Comparison of ENCODE assay signal across 1 cellular context in the genomic region with DNA sequence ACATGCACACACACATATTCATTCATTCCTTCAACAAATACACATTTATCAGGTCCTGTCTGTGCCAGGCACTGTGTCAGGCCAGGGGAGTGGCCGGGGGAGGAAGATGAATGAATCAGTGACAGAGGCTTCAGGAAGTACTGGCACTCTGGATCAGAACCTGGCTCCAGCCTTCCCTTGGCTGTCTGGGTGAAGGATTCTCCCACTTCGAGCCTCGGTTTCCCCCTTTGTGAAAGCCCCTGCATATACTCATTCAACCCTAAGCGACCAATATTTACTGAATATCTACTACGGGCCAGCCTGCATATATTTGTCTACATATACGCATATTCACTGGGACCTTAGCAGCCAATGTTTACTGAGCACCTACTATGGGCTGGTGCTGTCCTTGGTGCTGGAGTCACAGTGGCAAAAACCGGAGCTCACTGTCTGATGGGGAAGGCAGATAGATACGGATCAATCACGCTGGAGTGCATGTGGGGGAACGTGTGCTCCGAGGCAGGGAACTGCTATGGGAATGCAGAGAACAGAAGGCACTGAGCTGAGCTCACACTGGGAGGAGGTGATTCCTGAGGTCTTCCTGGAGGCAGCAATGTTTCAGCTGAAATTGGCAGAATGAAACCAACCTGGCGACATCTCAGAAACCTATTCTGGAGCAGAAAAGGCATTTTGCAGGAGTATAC.
TF ChIP-seq lines count a peak whose summit lies in the region.

No MANE protein-coding gene starts in this region.

TF ChIP-seq in K562, 482 proteins besides CTCF, POLR2A, EP300 and RAD21 (continues in another document):
- TF ChIP-seq ZNF717 (CRISPR knock-in tag; IDR thresholded peaks at IDR 0.05), result no peak
- no peak for TF ChIP-seq RBM34 (IDR thresholded peaks at IDR 0.05; ENCODE audit: borderline replicate concordance, insufficient read depth, low read length)
- TF ChIP-seq, protein P1, sequence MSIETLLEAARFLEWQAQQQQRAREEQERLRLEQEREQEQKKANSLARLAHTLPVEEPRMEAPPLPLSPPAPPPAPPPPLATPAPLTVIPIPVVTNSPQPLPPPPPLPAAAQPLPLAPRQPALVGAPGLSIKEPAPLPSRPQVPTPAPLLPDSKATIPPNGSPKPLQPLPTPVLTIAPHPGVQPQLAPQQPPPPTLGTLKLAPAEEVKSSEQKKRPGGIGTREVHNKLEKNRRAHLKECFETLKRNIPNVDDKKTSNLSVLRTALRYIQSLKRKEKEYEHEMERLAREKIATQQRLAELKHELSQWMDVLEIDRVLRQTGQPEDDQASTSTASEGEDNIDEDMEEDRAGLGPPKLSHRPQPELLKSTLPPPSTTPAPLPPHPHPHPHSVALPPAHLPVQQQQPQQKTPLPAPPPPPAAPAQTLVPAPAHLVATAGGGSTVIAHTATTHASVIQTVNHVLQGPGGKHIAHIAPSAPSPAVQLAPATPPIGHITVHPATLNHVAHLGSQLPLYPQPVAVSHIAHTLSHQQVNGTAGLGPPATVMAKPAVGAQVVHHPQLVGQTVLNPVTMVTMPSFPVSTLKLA (conservative IDR thresholded peaks at IDR 0.05), result 0 out of 4 replicates have a peak, but pooled peaks of 1 of the 2 experiments have one; percentile 5
- TF ChIP-seq, protein P2, sequence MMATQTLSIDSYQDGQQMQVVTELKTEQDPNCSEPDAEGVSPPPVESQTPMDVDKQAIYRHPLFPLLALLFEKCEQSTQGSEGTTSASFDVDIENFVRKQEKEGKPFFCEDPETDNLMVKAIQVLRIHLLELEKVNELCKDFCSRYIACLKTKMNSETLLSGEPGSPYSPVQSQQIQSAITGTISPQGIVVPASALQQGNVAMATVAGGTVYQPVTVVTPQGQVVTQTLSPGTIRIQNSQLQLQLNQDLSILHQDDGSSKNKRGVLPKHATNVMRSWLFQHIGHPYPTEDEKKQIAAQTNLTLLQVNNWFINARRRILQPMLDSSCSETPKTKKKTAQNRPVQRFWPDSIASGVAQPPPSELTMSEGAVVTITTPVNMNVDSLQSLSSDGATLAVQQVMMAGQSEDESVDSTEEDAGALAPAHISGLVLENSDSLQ (IDR thresholded peaks at IDR 0.05), result peak; percentile 35; the same call in 1 of the 2 replicates
- no peak for TF ChIP-seq NR4A1 (CRISPR knock-in tag; IDR thresholded peaks at IDR 0.05)
- no peak for TF ChIP-seq NR4A1 (tag; IDR thresholded peaks at IDR 0.05)
- TF ChIP-seq, protein P3, sequence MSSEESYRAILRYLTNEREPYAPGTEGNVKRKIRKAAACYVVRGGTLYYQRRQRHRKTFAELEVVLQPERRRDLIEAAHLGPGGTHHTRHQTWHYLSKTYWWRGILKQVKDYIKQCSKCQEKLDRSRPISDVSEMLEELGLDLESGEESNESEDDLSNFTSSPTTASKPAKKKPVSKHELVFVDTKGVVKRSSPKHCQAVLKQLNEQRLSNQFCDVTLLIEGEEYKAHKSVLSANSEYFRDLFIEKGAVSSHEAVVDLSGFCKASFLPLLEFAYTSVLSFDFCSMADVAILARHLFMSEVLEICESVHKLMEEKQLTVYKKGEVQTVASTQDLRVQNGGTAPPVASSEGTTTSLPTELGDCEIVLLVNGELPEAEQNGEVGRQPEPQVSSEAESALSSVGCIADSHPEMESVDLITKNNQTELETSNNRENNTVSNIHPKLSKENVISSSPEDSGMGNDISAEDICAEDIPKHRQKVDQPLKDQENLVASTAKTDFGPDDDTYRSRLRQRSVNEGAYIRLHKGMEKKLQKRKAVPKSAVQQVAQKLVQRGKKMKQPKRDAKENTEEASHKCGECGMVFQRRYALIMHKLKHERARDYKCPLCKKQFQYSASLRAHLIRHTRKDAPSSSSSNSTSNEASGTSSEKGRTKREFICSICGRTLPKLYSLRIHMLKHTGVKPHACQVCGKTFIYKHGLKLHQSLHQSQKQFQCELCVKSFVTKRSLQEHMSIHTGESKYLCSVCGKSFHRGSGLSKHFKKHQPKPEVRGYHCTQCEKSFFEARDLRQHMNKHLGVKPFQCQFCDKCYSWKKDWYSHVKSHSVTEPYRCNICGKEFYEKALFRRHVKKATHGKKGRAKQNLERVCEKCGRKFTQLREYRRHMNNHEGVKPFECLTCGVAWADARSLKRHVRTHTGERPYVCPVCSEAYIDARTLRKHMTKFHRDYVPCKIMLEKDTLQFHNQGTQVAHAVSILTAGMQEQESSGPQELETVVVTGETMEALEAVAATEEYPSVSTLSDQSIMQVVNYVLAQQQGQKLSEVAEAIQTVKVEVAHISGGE (CRISPR knock-in tag; IDR thresholded peaks at IDR 0.05), result peak in 1 of 3 experiments; percentile 98; a peak in 2 of 6 replicates
- TF ChIP-seq, protein P4, sequence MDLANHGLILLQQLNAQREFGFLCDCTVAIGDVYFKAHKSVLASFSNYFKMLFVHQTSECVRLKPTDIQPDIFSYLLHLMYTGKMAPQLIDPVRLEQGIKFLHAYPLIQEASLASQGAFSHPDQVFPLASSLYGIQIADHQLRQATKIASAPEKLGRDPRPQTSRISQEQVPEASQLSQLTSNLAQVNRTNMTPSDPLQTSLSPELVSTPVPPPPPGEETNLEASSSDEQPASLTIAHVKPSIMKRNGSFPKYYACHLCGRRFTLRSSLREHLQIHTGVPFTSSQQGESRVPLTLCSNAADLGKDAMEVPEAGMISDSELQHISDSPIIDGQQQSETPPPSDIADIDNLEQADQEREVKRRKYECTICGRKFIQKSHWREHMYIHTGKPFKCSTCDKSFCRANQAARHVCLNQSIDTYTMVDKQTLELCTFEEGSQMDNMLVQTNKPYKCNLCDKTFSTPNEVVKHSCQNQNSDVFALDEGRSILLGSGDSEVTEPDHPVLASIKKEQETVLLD (IDR thresholded peaks at IDR 0.05), result 0 out of 2 replicates have a peak, but pooled peaks have one; percentile 14
- 0 out of 4 replicates have a peak, but pooled peaks of 1 of the 2 experiments have one; percentile 3 for TF ChIP-seq KDM4B (IDR thresholded peaks at IDR 0.05; ENCODE audit: borderline replicate concordance in 2 of 2, low read depth in 1 of 2)
- TF ChIP-seq, protein P5, sequence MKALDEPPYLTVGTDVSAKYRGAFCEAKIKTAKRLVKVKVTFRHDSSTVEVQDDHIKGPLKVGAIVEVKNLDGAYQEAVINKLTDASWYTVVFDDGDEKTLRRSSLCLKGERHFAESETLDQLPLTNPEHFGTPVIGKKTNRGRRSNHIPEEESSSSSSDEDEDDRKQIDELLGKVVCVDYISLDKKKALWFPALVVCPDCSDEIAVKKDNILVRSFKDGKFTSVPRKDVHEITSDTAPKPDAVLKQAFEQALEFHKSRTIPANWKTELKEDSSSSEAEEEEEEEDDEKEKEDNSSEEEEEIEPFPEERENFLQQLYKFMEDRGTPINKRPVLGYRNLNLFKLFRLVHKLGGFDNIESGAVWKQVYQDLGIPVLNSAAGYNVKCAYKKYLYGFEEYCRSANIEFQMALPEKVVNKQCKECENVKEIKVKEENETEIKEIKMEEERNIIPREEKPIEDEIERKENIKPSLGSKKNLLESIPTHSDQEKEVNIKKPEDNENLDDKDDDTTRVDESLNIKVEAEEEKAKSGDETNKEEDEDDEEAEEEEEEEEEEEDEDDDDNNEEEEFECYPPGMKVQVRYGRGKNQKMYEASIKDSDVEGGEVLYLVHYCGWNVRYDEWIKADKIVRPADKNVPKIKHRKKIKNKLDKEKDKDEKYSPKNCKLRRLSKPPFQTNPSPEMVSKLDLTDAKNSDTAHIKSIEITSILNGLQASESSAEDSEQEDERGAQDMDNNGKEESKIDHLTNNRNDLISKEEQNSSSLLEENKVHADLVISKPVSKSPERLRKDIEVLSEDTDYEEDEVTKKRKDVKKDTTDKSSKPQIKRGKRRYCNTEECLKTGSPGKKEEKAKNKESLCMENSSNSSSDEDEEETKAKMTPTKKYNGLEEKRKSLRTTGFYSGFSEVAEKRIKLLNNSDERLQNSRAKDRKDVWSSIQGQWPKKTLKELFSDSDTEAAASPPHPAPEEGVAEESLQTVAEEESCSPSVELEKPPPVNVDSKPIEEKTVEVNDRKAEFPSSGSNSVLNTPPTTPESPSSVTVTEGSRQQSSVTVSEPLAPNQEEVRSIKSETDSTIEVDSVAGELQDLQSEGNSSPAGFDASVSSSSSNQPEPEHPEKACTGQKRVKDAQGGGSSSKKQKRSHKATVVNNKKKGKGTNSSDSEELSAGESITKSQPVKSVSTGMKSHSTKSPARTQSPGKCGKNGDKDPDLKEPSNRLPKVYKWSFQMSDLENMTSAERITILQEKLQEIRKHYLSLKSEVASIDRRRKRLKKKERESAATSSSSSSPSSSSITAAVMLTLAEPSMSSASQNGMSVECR (CRISPR knock-in tag; IDR thresholded peaks at IDR 0.05), result peak; percentile 74
- peak; percentile 41; the same call in 1 of the 2 replicates for TF ChIP-seq ZNF263 (CRISPR knock-in tag; IDR thresholded peaks at IDR 0.05; ENCODE audit: borderline replicate concordance)
- no peak for TF ChIP-seq ZNF408 (CRISPR knock-in tag; IDR thresholded peaks at IDR 0.05; ENCODE audit: low read depth)
- peak; percentile 98 for TF ChIP-seq ZNF239 (CRISPR knock-in tag; IDR thresholded peaks at IDR 0.05)
- TF ChIP-seq HDAC2 (IDR thresholded peaks at IDR 0.05), result peak; percentile 71; the same call in 1 of the 2 replicates
- TF ChIP-seq SIN3B (IDR thresholded peaks at IDR 0.05; ENCODE audit: low read depth), result no peak
- TF ChIP-seq FOXK1 (CRISPR knock-in tag; IDR thresholded peaks at IDR 0.05; ENCODE audit: borderline replicate concordance), result peak; percentile 44; the same call in 1 of the 2 replicates
- TF ChIP-seq ZFX (CRISPR knock-in tag; IDR thresholded peaks at IDR 0.05), result peak; percentile 17; the same call in 1 of the 2 replicates
- TF ChIP-seq CC2D1A (IDR thresholded peaks at IDR 0.05), result 0 out of 2 replicates have a peak, but pooled peaks have one; percentile 18
- TF ChIP-seq SMARCA4 (IDR thresholded peaks at IDR 0.05), result peak; percentile 30; the same call in 1 of the 2 replicates
- TF ChIP-seq KLF16 (IDR thresholded peaks at IDR 0.05), result no peak
- peak in 1 of 2 experiments; percentile 53; a peak in 1 of 4 replicates for TF ChIP-seq KDM1A (IDR thresholded peaks at IDR 0.05)
- TF ChIP-seq, protein P6, sequence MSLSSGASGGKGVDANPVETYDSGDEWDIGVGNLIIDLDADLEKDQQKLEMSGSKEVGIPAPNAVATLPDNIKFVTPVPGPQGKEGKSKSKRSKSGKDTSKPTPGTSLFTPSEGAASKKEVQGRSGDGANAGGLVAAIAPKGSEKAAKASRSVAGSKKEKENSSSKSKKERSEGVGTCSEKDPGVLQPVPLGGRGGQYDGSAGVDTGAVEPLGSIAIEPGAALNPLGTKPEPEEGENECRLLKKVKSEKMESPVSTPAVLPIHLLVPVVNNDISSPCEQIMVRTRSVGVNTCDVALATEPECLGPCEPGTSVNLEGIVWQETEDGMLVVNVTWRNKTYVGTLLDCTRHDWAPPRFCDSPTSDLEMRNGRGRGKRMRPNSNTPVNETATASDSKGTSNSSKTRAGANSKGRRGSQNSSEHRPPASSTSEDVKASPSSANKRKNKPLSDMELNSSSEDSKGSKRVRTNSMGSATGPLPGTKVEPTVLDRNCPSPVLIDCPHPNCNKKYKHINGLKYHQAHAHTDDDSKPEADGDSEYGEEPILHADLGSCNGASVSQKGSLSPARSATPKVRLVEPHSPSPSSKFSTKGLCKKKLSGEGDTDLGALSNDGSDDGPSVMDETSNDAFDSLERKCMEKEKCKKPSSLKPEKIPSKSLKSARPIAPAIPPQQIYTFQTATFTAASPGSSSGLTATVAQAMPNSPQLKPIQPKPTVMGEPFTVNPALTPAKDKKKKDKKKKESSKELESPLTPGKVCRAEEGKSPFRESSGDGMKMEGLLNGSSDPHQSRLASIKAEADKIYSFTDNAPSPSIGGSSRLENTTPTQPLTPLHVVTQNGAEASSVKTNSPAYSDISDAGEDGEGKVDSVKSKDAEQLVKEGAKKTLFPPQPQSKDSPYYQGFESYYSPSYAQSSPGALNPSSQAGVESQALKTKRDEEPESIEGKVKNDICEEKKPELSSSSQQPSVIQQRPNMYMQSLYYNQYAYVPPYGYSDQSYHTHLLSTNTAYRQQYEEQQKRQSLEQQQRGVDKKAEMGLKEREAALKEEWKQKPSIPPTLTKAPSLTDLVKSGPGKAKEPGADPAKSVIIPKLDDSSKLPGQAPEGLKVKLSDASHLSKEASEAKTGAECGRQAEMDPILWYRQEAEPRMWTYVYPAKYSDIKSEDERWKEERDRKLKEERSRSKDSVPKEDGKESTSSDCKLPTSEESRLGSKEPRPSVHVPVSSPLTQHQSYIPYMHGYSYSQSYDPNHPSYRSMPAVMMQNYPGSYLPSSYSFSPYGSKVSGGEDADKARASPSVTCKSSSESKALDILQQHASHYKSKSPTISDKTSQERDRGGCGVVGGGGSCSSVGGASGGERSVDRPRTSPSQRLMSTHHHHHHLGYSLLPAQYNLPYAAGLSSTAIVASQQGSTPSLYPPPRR (CRISPR knock-in tag; IDR thresholded peaks at IDR 0.05; ENCODE audit: borderline replicate concordance), result 0 out of 2 replicates have a peak, but pooled peaks have one; percentile 38
- TF ChIP-seq PRMT5 (CRISPR knock-in tag; IDR thresholded peaks at IDR 0.05), result peak; percentile 91
- peak; percentile 37 to 45; a peak in 2 of 4 replicates for TF ChIP-seq HDAC1 (IDR thresholded peaks at IDR 0.05)
- TF ChIP-seq, protein P7, sequence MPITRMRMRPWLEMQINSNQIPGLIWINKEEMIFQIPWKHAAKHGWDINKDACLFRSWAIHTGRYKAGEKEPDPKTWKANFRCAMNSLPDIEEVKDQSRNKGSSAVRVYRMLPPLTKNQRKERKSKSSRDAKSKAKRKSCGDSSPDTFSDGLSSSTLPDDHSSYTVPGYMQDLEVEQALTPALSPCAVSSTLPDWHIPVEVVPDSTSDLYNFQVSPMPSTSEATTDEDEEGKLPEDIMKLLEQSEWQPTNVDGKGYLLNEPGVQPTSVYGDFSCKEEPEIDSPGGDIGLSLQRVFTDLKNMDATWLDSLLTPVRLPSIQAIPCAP (CRISPR knock-in tag; IDR thresholded peaks at IDR 0.05; ENCODE audit: borderline replicate concordance), result peak; percentile 93
- TF ChIP-seq RCOR1 (IDR thresholded peaks at IDR 0.05; ENCODE audit: borderline replicate concordance in 1 of 2, low read depth in 2 of 2, low read length in 2 of 2), result peak in 1 of 2 experiments; percentile 91; a peak in 2 of 4 replicates
- peak; percentile 96 for TF ChIP-seq MIER1 (IDR thresholded peaks at IDR 0.05; ENCODE audit: low read depth)
- no peak for TF ChIP-seq SRSF1 (IDR thresholded peaks at IDR 0.05; ENCODE audit: low read depth, low read length)
- peak; percentile 40; the same call in 1 of the 2 replicates for TF ChIP-seq ZNF766 (CRISPR knock-in tag; conservative IDR thresholded peaks at IDR 0.05)
- TF ChIP-seq, protein P8, sequence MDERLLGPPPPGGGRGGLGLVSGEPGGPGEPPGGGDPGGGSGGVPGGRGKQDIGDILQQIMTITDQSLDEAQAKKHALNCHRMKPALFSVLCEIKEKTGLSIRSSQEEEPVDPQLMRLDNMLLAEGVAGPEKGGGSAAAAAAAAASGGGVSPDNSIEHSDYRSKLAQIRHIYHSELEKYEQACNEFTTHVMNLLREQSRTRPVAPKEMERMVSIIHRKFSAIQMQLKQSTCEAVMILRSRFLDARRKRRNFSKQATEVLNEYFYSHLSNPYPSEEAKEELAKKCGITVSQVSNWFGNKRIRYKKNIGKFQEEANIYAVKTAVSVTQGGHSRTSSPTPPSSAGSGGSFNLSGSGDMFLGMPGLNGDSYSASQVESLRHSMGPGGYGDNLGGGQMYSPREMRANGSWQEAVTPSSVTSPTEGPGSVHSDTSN (CRISPR knock-in tag; IDR thresholded peaks at IDR 0.05; ENCODE audit: low read depth), result no peak
- TF ChIP-seq, protein P8 (tag; conservative IDR thresholded peaks at IDR 0.05; ENCODE audit: low read depth), result peak; percentile 48
- peak; percentile 21 for TF ChIP-seq MEIS2 (IDR thresholded peaks at IDR 0.05; ENCODE audit: partially characterized antibody)
- no peak for TF ChIP-seq TAL1 (IDR thresholded peaks at IDR 0.05)
- no peak for TF ChIP-seq NCOA4 (IDR thresholded peaks at IDR 0.05; ENCODE audit: partially characterized antibody)
